In the genomic region with DNA sequence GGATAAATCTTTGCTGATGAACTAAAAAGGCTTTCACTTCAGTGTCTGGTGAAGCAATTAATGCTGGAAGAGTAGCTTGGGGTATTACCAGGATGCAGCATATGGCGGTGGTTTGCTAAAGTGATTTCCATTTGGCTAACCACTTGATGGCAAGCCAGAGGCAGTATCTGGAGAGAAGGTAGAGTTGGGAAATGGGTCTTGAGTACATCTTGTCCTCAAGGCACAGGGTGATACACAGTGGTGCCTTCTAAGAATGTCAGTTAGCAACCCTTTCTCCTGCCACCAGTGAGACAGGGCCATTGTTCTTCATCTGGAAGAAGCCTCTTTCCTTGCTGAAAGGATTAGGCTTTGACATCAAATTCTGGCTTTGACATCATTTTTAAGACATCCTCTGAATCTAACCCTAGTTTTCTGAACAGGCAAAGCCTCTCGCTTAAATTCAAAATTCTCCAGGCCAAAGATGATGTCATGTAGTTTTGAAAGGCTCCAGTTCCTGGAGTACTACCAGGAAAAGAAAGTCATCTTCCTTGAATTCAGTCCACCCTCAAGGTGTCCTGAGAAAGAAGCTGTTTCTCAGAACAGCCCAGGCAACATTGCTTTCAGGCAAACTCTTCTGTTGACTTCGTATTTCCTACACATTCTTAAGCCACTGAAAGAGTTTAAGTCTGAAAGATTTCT, we compare ENCODE assay signal across 8 cellular contexts.
DNase-seq lines count a peak whose midpoint lies in the region; ATAC-seq and TF ChIP-seq lines count a peak whose summit lies in the region.

No MANE protein-coding gene starts in this region.

- POLR2A ChIA-PET in activated CD4-positive, alpha-beta memory T cell treated with anti-CD3 and anti-CD28 coated beads for 36 hours (lab: Charles Lee) = interaction anchor here (0.5 to 9.1 kb wide), 8 partner anchors 8 to 181 kb away, joined by 4 to 116 read pairs (median 15); no protein-coding TSS in a partner anchor

- no peaks in the 10 kb centered on the region for H3K9me3 Mint-ChIP-seq in activated CD4-positive, alpha-beta memory T cell treated with anti-CD3 and anti-CD28 coated beads for 36 hours

- H3K4me1 Mint-ChIP-seq in activated CD4-positive, alpha-beta memory T cell treated with anti-CD3 and anti-CD28 coated beads for 36 hours (ENCODE audit: low read depth) = peaks cover 90% of the 10 kb centered on the region

- peak overlapping the region; percentile 41 for H3K4me3 Mint-ChIP-seq in activated CD4-positive, alpha-beta memory T cell treated with anti-CD3 and anti-CD28 coated beads for 36 hours

- peaks cover 90% of the 10 kb centered on the region for H3K36me3 Mint-ChIP-seq in activated CD4-positive, alpha-beta memory T cell treated with anti-CD3 and anti-CD28 coated beads for 36 hours

- CTCF ChIA-PET in activated CD4-positive, alpha-beta memory T cell treated with anti-CD3 and anti-CD28 coated beads for 36 hours (lab: Charles Lee) = interaction anchor here (1.1 to 2.1 kb wide), 4 partner anchors 11 to 165 kb away, joined by 3 to 13 read pairs (median 4); no protein-coding TSS in a partner anchor

- intact Hi-C loops in activated CD4-positive, alpha-beta memory T cell treated with anti-CD3 and anti-CD28 coated beads for 36 hours (cut with micrococcal nuclease) = loop anchor here (5.0 kb wide), 1 partner anchor 363 kb away; no protein-coding TSS in a partner anchor
- intact Hi-C loops in sciatic nerve (cut with DNase I) = no loop called here

- H3K4me3 ChIP-seq in fibroblast of mammary gland (ENCODE audit: control insufficient read depth, low read depth, low read length) = no peak overlapping the region

- TF ChIP-seq CTCF in fibroblast of mammary gland (conservative IDR thresholded peaks at IDR 0.05; ENCODE audit: control insufficient read depth, insufficient read depth, low read depth, low read length) = no peak

- DNase-seq in DMS 273 (lab: John Stamatoyannopoulos, UW; ENCODE audit: unreplicated experiment) (peak; percentile 27), fibroblast of mammary gland (ENCODE audit: low read depth) (peak; percentile 93), sciatic nerve (ENCODE audit: low spot score) (no peak), NCI-H1092 treated with DMSO at 0.1 percent for 48 hours (lab: John Stamatoyannopoulos, UW) (no peak), DMS79 (lab: John Stamatoyannopoulos, UW) (no peak), D341Med (ENCODE audit: low spot score) (no peak), A172 (ENCODE audit: low spot score) (no peak)
- no peak for DNase-seq in activated CD4-positive, alpha-beta memory T cell treated with anti-CD3 and anti-CD28 coated beads for 36 hours

- peak overlapping the region; percentile 93 for H3K27ac Mint-ChIP-seq in activated CD4-positive, alpha-beta memory T cell treated with anti-CD3 and anti-CD28 coated beads for 36 hours

- ATAC-seq in sciatic nerve = peak; percentile 83

- H3K27me3 Mint-ChIP-seq in activated CD4-positive, alpha-beta memory T cell treated with anti-CD3 and anti-CD28 coated beads for 36 hours = no peaks in the 10 kb centered on the region

Comparison
In these comparisons a context has a peak if more than half of its experiments do, and no peak if none do; other contexts are left out.
1. DNase-seq: peak in DMS 273 (single experiment) and fibroblast of mammary gland (single experiment); none in activated CD4-positive, alpha-beta memory T cell treated with anti-CD3 and anti-CD28 coated beads for 36 hours (single experiment), sciatic nerve (single experiment), NCI-H1092 treated with DMSO at 0.1 percent for 48 hours (single experiment), DMS79 (single experiment), D341Med (single experiment) and A172 (single experiment).